Comparison of ENCODE assay signal across 34 cellular contexts in the genomic region with DNA sequence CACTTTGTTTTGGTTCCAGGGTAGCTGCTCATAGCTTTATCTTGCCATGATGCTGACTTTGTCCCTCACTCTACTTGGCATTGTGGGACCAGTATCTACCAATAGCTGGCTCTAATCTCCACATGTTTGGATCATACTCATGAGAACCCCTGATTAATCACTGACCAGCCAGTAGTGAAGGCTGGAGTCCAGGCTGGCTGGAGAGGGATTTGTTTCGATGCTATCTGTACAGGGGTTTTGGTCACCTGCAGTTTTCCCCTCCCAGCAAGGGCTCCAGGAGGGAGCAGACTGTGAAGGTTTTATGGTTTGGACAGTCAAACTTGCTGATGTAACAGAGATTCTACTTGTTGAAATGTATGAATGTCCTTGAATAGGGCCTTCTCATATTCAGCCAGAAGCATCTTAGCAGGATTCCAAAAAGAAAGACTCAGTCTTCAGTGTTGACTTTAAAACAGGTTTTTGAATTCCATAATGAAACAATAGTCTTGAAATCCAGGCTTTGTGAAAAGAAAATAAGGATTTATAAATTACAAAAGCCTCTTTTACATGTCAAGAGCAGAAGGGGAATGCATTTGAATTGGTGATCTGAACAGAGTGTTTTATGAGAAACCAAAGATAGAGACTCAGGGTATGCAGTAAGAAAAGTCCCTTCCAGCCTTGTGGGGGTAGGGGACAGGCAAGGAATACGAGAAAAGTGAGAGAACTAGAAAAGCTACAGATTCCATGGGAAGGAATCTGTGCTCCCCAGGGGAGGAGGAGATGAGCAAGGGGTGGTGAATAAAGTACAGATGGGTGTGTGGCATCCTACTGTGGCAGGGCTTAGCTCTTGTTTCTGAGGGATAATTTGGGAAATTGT.
"Had no signal": no experiment of that assay in that cellular context is flagged by ENCODE, and none has a peak within 500 bp of the region (broad histone marks: within the 10 kb centered on the region; RNA-seq: fewer than 3 reads in every experiment).

No MANE protein-coding gene starts in this region.

- DNase-seq: activated CD4-positive, alpha-beta memory T cell treated with anti-CD3 and anti-CD28 coated beads for 36 hours; activated CD4-positive, alpha-beta T cell treated with anti-CD3 and anti-CD28 coated beads for 48 hours; activated CD8-positive, alpha-beta memory T cell treated with anti-CD3 and anti-CD28 coated beads, Interleukin-2, amount 50 U/mL, for 4 hours; activated effector memory CD4-positive, alpha-beta T cell treated with anti-CD3 and anti-CD28 coated beads, Interleukin-2, amount 50 U/mL, for 16 hours; activated naive CD4-positive, alpha-beta T cell treated with anti-CD3 and anti-CD28 coated beads for 36 hours; activated naive CD8-positive, alpha-beta T cell treated with anti-CD3 and anti-CD28 coated beads for 36 hours; activated T-cell treated with anti-CD3 and anti-CD28 coated beads, Interleukin-2, amount 50 U/mL, for 1 hour; brain microvascular endothelial cell; cortex of kidney; effector memory CD8-positive, alpha-beta T cell; foreskin fibroblast; head of caudate nucleus; hippocampal formation; immature natural killer cell; kidney; left colon; mammary epithelial cell; naive B cell; nephron progenitor cell; ovary; retina; stimulated activated CD4-positive, alpha-beta T cell treated with anti-CD3 and anti-CD28 coated beads, Interleukin-12 subunit alpha, Interleukin-12 subunit beta, amount 100 ng/mL, for 4 hours; stimulated activated CD4-positive, alpha-beta T cell treated with anti-CD3 and anti-CD28 coated beads, Interleukin-4, amount 100 ng/mL, for 24 hours; trophoblast cell; uterus had no signal

- H3K27ac ChIP-seq: ascending aorta, brain microvascular endothelial cell, ovary, prostate gland, skin epidermis, thoracic aorta, uterus, VCaP had no signal

- FAIRE-seq: kidney, TTC549 had no signal

- ATAC-seq: activated CD4-positive, CD25-positive, alpha-beta regulatory T cell treated with anti-CD3 and anti-CD28 coated beads, Interleukin-2, amount 50 U/mL, for 24 hours; effector memory CD8-positive, alpha-beta T cell; esophagus mucosa; left colon; sciatic nerve had no signal

- H3K4me1 ChIP-seq: ascending aorta, prostate gland, uterus had no signal

- H3K4me3 ChIP-seq: ascending aorta, ovary, prostate gland, skin epidermis, thoracic aorta, uterus had no signal

- H3K9me3 ChIP-seq: ascending aorta, ovary, prostate gland, thoracic aorta, uterus had no signal

- H3K36me3 ChIP-seq: ascending aorta, brain microvascular endothelial cell, ovary, prostate gland, thoracic aorta, uterus had no signal

- H3K27me3 ChIP-seq: ascending aorta, brain microvascular endothelial cell, ovary, uterus had no signal
